In the genomic region with DNA sequence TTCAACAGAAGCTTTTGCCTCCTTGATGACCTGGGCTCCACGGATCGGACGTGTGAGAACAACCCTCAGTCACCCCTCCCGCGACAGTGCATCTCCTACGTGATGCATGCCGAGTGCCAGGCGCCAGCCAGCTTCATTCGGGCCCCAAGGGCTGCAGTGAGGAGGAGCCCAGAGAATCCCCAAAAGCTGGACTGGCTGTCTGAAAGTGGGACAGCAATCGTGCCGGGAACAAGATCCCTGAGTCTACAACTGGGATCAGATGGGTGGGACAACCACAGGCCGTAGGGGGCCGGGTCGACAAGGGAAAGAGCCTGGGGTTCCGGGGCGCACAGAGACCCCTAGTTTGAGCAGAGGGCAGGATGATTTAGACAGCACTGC, we compare ENCODE assay signal across 18 cellular contexts. TPM values are rescaled to one million over a fixed set of nuclear protein-coding genes. Genes with fewer than 3 reads are reported as not detected.
DNase-seq lines count a peak whose midpoint lies in the region; ATAC-seq and TF ChIP-seq lines count a peak whose summit lies in the region.
"Had no signal": no experiment of that assay in that cellular context is flagged by ENCODE, and none has a peak within 500 bp of the region (broad histone marks: within the 10 kb centered on the region; RNA-seq: fewer than 3 reads in every experiment).

No MANE protein-coding gene starts in this region.

- no peak for ATAC-seq in left ventricle myocardium superior
- no peak for ATAC-seq in sciatic nerve
- ATAC-seq in upper lobe of left lung (ENCODE audit: low FRiP score in 2 of 2): no peak
- ATAC-seq in HG02840 (IDR thresholded peaks at IDR 0.05; ENCODE audit: low FRiP score, unreplicated experiment): no peak
- ATAC-seq: A549 had no signal

- H3K9me3 ChIP-seq in left ventricle myocardium inferior (replicated peaks) (no peaks in the 10 kb centered on the region), upper lobe of left lung (no peaks in the 10 kb centered on the region)
- H3K9me3 ChIP-seq: A549, Caco-2, HAP-1 had no signal

- H3K27me3 ChIP-seq in left ventricle myocardium inferior (ENCODE audit: low read depth) (peaks cover 6% of the 10 kb centered on the region), upper lobe of left lung (no peaks in the 10 kb centered on the region)

- H3K36me3 ChIP-seq in left ventricle myocardium inferior (no peaks in the 10 kb centered on the region), upper lobe of left lung (no peaks in the 10 kb centered on the region)
- H3K36me3 ChIP-seq: HAP-1 had no signal

- intact Hi-C loops in left ventricle myocardium inferior (cut with micrococcal nuclease): no loop called here
- intact Hi-C loops in left ventricle myocardium superior (cut with micrococcal nuclease): no loop called here
- intact Hi-C loops in sciatic nerve (cut with DNase I): no loop called here

- H3K4me1 ChIP-seq in left ventricle myocardium inferior (peaks cover 84% of the 10 kb centered on the region), upper lobe of left lung (no peaks in the 10 kb centered on the region)
- H3K4me1 ChIP-seq: A549, Caco-2, HAP-1 had no signal

- TF ChIP-seq EP300 in upper lobe of left lung (IDR thresholded peaks at IDR 0.05): no peak

- no peak overlapping the region for H3K4me3 ChIP-seq in left ventricle myocardium inferior
- H3K4me3 ChIP-seq in upper lobe of left lung: no peak overlapping the region
- H3K4me3 ChIP-seq: A549, GM23248, HAP-1 had no signal

- TF ChIP-seq CTCF in left ventricle myocardium inferior (IDR thresholded peaks at IDR 0.05; ENCODE audit: borderline replicate concordance) (no peak), upper lobe of left lung (IDR thresholded peaks at IDR 0.05) (no peak)

- peak; percentile 39 for DNase-seq in activated effector memory CD4-positive, alpha-beta T cell treated with anti-CD3 and anti-CD28 coated beads, Interleukin-2, amount 50 U/mL, for 16 hours
- no peak for DNase-seq in activated effector memory CD4-positive, alpha-beta T cell treated with Interleukin-2 at 50 U/mL for 16 hours
- DNase-seq in left ventricle myocardium inferior (peak; percentile 10), left ventricle myocardium superior (no peak), sciatic nerve (ENCODE audit: low spot score) (peak; percentile 51), upper lobe of left lung (peak; percentile 15 to 41), caudate nucleus (lab: John Stamatoyannopoulos, UW) (no peak)
- DNase-seq: AML-193; Caco-2; CD4-positive, alpha-beta T cell; GM23248 had no signal

- TF ChIP-seq POLR2A in upper lobe of left lung (IDR thresholded peaks at IDR 0.05): no peak

- 84 to 89% methylated on average over 9 to 14 of the region's 16 CpGs for WGBS in upper lobe of left lung, 2 donors

- no peak overlapping the region for H3K27ac ChIP-seq in left ventricle myocardium inferior (replicated peaks)
- no peak overlapping the region for H3K27ac ChIP-seq in upper lobe of left lung
- H3K27ac ChIP-seq in caudate nucleus (ENCODE audit: low read depth, low read length): no peak overlapping the region
- H3K27ac ChIP-seq: 22Rv1, A549, C4-2B, GM23248, HL-60 had no signal

RNA-seq across cellular contexts. Expression of a gene that starts 27.2 kb away (rescaled TPM):
- 6.2 TPM for total RNA-seq in left ventricle myocardium inferior
- 7.1 TPM for total RNA-seq in left ventricle myocardium superior
- total RNA-seq in sciatic nerve: 38.9 TPM
- under 1 TPM in 2 of 6 donors, not detected in 4; 0.06 to 0.51 TPM for total RNA-seq in upper lobe of left lung
- total RNA-seq: CD4-positive, alpha-beta T cell; HT1080 had no signal

Comparison
In these comparisons a context has a peak if more than half of its experiments do, and no peak if none do; other contexts are left out.
1. DNase-seq: peak in activated effector memory CD4-positive, alpha-beta T cell treated with anti-CD3 and anti-CD28 coated beads, Interleukin-2, amount 50 U/mL, for 16 hours (single experiment), left ventricle myocardium inferior (single experiment), sciatic nerve (single experiment) and upper lobe of left lung (2 of 2); none in activated effector memory CD4-positive, alpha-beta T cell treated with Interleukin-2 at 50 U/mL for 16 hours (single experiment), left ventricle myocardium superior (single experiment) and caudate nucleus (0 of 61).